ENCODE assay signal across 1 cellular context in genomic region chr6:41561931-41562632, GRCh38.
TF ChIP-seq lines count a peak whose summit lies in the region.

No MANE protein-coding gene starts in this region.

TF ChIP-seq in H1, 55 proteins besides CTCF, POLR2A, EP300 and RAD21:
- TF ChIP-seq POU5F1 (IDR thresholded peaks at IDR 0.05; ENCODE audit: low read depth, low read length) = no peak
- TF ChIP-seq MAX (IDR thresholded peaks at IDR 0.05) = no peak
- TF ChIP-seq ASH2L (IDR thresholded peaks at IDR 0.05; ENCODE audit: low read length) = peak; percentile 55
- no peak for TF ChIP-seq RNF2 (IDR thresholded peaks at IDR 0.05; ENCODE audit: borderline replicate concordance, low read depth, low read length, missing control alignments, poor library complexity, severe bottlenecking)
- no peak for TF ChIP-seq KDM4A (IDR thresholded peaks at IDR 0.05; ENCODE audit: low read depth, low read length, severe bottlenecking)
- TF ChIP-seq JUND (IDR thresholded peaks at IDR 0.05; ENCODE audit: low read length) = no peak
- no peak for TF ChIP-seq ZNF274 (IDR thresholded peaks at IDR 0.05; ENCODE audit: borderline replicate concordance, extremely low read depth, low read length)
- TF ChIP-seq SAP30 (IDR thresholded peaks at IDR 0.05; ENCODE audit: insufficient read depth, insufficient replicate concordance, low read length) = peak; percentile 59
- no peak for TF ChIP-seq BCL11A (IDR thresholded peaks at IDR 0.05; ENCODE audit: low read depth in 2 of 2, low read length in 2 of 2)
- TF ChIP-seq RBBP5 (IDR thresholded peaks at IDR 0.05; ENCODE audit: borderline replicate concordance, low read depth, low read length) = no peak
- 0 out of 2 replicates have a peak, but pooled peaks have one; percentile 5 for TF ChIP-seq YY1 (IDR thresholded peaks at IDR 0.05; ENCODE audit: low read depth, low read length)
- TF ChIP-seq SIN3A (conservative IDR thresholded peaks at IDR 0.05 in 1 of 2, IDR thresholded peaks at IDR 0.05 in 1 of 2; ENCODE audit: low read depth in 1 of 2, low read length in 2 of 2) = no peak
- TF ChIP-seq SUZ12 (IDR thresholded peaks at IDR 0.05; ENCODE audit: low read length) = no peak
- no peak for TF ChIP-seq KDM5A (IDR thresholded peaks at IDR 0.05; ENCODE audit: low read length)
- TF ChIP-seq EZH2 (IDR thresholded peaks at IDR 0.05; ENCODE audit: low read depth, low read length, severe bottlenecking) = peak; percentile 10
- TF ChIP-seq CHD1 (IDR thresholded peaks at IDR 0.05; ENCODE audit: low read depth, low read length) = no peak
- TF ChIP-seq JUN (IDR thresholded peaks at IDR 0.05; ENCODE audit: low read depth, low read length) = no peak
- no peak for TF ChIP-seq USF2 (IDR thresholded peaks at IDR 0.05; ENCODE audit: low read length)
- TF ChIP-seq TAF1 (IDR thresholded peaks at IDR 0.05; ENCODE audit: low read depth, low read length) = no peak
- no peak for TF ChIP-seq CTBP2 (IDR thresholded peaks at IDR 0.05; ENCODE audit: borderline replicate concordance, insufficient read depth, insufficient read length, low read length)
- TF ChIP-seq HDAC6 (IDR thresholded peaks at IDR 0.05; ENCODE audit: low read depth, low read length) = no peak
- no peak for TF ChIP-seq ATF3 (IDR thresholded peaks at IDR 0.05; ENCODE audit: insufficient read depth, low read depth, low read length)
- TF ChIP-seq HDAC2 (IDR thresholded peaks at IDR 0.05; ENCODE audit: borderline replicate concordance in 1 of 2, low read depth in 2 of 2, low read length in 2 of 2) = no peak
- TF ChIP-seq CEBPB (IDR thresholded peaks at IDR 0.05; ENCODE audit: low read depth, low read length) = no peak
- no peak for TF ChIP-seq SP2 (IDR thresholded peaks at IDR 0.05; ENCODE audit: low read length)
- TF ChIP-seq RFX5 (IDR thresholded peaks at IDR 0.05; ENCODE audit: borderline replicate concordance, low read depth, low read length) = no peak
